ENCODE assay signal across 26 cellular contexts in the genomic region with DNA sequence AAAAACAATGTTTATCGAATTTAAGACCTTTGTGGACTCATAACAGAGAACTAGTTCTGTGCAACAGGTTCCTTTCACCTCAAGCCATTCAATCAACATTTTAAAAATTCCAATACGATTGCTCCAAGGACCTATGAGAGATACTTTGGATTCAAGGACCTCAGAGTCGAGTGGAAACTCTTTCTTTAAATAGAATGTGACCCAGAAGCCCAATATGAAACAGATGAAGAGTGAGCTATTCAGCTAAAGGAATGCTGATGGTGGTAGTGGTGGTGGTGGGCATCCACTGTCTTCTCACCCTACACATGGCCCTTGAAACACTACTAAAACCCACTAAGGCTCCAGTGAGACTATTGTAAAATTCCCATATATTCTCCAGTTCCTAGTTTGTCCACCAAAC.
"Had no signal": no experiment of that assay in that cellular context is flagged by ENCODE, and none has a peak within 500 bp of the region (broad histone marks: within the 10 kb centered on the region; RNA-seq: fewer than 3 reads in every experiment).

No MANE protein-coding gene starts in this region.

- H3K27me3 ChIP-seq: stomach, suprapubic skin, testis, thyroid gland, tibial artery, tibial nerve, transverse colon, upper lobe of left lung, upper lobe of right lung, uterus, vagina had no signal

- H3K4me1 ChIP-seq: stomach, suprapubic skin, testis, thyroid gland, tibial nerve, transverse colon, upper lobe of left lung, upper lobe of right lung, uterus, vagina had no signal

- DNase-seq: stimulated activated CD4-positive, alpha-beta T cell treated with anti-CD3 and anti-CD28 coated beads, Interleukin-2, amount 100 ng/mL, for 48 hours; stimulated activated CD4-positive, alpha-beta T cell treated with anti-CD3 and anti-CD28 coated beads, Interleukin-4, amount 100 ng/mL, for 1 hour; stimulated activated CD4-positive, alpha-beta T cell treated with anti-CD3 and anti-CD28 coated beads, Interleukin-4, amount 100 ng/mL, for 24 hours; stimulated activated CD4-positive, alpha-beta T cell treated with anti-CD3 and anti-CD28 coated beads, Interleukin-4, amount 100 ng/mL, for 4 hours; stimulated activated CD8-positive, alpha-beta memory T cell treated with anti-CD3 and anti-CD28 coated beads, Interleukin-4, amount 100 ng/mL, for 48 hours; stimulated activated naive B cell treated with anti-CD40 and anti-IgM and Interleukin-4, amounts not matched to agents 10 μg/mL and 1 μg/mL and 100 μg/mL, for 72 hours; stimulated activated naive CD4-positive, alpha-beta T cell; stimulated activated naive CD4-positive, alpha-beta T cell treated with Interleukin-2 at 50 U/mL for 16 hours; stimulated activated naive CD8-positive, alpha-beta T cell treated with anti-CD3 and anti-CD28 coated beads, Interleukin-15, amount 100 ng/mL, for 72 hours; stimulated activated naive CD8-positive, alpha-beta T cell treated with anti-CD3 and anti-CD28 coated beads, Interleukin-15, Interleukin-2, amounts not matched to agents 100 U/mL and 50 U/mL, for 24 hours; stomach; substantia nigra; testis; thyroid gland; tibial artery; transverse colon; trophoblast cell; upper lobe of left lung; upper lobe of right lung; uterus had no signal

- H3K36me3 ChIP-seq: stomach, suprapubic skin, thoracic aorta, thyroid gland, tibial artery, tibial nerve, transverse colon, upper lobe of left lung, upper lobe of right lung, uterus, vagina had no signal

- H3K9me3 ChIP-seq: stomach, suprapubic skin, testis, thoracic aorta, thyroid gland, tibial artery, tibial nerve, transverse colon, upper lobe of left lung, upper lobe of right lung, uterus, vagina had no signal

- ATAC-seq: stimulated activated effector memory CD8-positive, alpha-beta T cell treated with anti-CD3 and anti-CD28 coated beads, Interleukin-12 subunit alpha, Interleukin-12 subunit beta, amount 100 ng/mL, for 72 hours; stimulated activated memory B cell treated with anti-CD40 and anti-IgM and Interleukin-4, amounts not matched to agents 10 μg/mL and 1 μg/mL and 100 μg/mL, for 72 hours; stimulated activated naive B cell treated with anti-CD40 and anti-IgM and Interleukin-4, amounts not matched to agents 10 μg/mL and 1 μg/mL and 100 μg/mL, for 72 hours; stimulated activated naive CD8-positive, alpha-beta T cell treated with anti-CD3 and anti-CD28 coated beads, Interleukin-15, amount 100 ng/mL, for 72 hours; stimulated activated naive CD8-positive, alpha-beta T cell treated with anti-CD3 and anti-CD28 coated beads, Interleukin-15, Interleukin-2, amounts not matched to agents 100 U/mL and 50 U/mL, for 24 hours; upper lobe of right lung had no signal

- H3K27ac ChIP-seq: stomach, suprapubic skin, testis, thoracic aorta, thyroid gland, tibial artery, tibial nerve, transverse colon, upper lobe of left lung, upper lobe of right lung, uterus, vagina had no signal

- H3K4me3 ChIP-seq: stomach, suprapubic skin, testis, thoracic aorta, thyroid gland, tibial artery, tibial nerve, transverse colon, upper lobe of left lung, upper lobe of right lung, uterus, vagina had no signal
